In genomic region chr6:33204415-33205171, GRCh38 we compare ENCODE assay signal across 8 cellular contexts.
DNase-seq lines count a peak whose midpoint lies in the region; ATAC-seq and TF ChIP-seq lines count a peak whose summit lies in the region.

Gene HSD17B8 (plus strand): TSS chr6:33204655. CDS start chr6:33204669, 14 bp downstream.

- TF ChIP-seq CTCF in 22Rv1 (IDR thresholded peaks at IDR 0.05) (no peak), choroid plexus epithelial cell (conservative IDR thresholded peaks at IDR 0.05; ENCODE audit: low read depth, low read length) (no peak)

- H3K4me3 ChIP-seq in choroid plexus epithelial cell (ENCODE audit: low read depth, low read length): peak within 1 kb of the TSS; percentile 78

- peak; percentile 96 for DNase-seq in NCI-H510A (lab: John Stamatoyannopoulos, UW)
- DNase-seq in activated CD4-positive, alpha-beta T cell treated with anti-CD3 and anti-CD28 coated beads for 48 hours: peak; percentile 95
- peak; percentile 93 for DNase-seq in choroid plexus epithelial cell (ENCODE audit: low read depth)
- DNase-seq in left kidney (ENCODE audit: low read depth, low spot score): peak; percentile 98
- peak; percentile 75 to 83 for DNase-seq in stimulated activated CD4-positive, alpha-beta T cell treated with anti-CD3 and anti-CD28 coated beads, Interleukin-1b, Interleukin-23, amount 100 ng/mL, for 1 hour (ENCODE audit: low read depth in 2 of 2)

- ATAC-seq in HG03175 (IDR thresholded peaks at IDR 0.05; ENCODE audit: unreplicated experiment): peak; percentile 58

- peak; percentile 58 for TF ChIP-seq POLR2A in GM18526 (IDR thresholded peaks at IDR 0.05; ENCODE audit: extremely low read depth, insufficient read length)

- H3K27ac ChIP-seq in 22Rv1: peak within 1 kb of the TSS; percentile 95

Comparison
In these comparisons a context has a peak if more than half of its experiments do, and no peak if none do; other contexts are left out.
1. Peak in every context shown above with its lines: DNase-seq, ATAC-seq, H3K4me3 ChIP-seq and H3K27ac ChIP-seq.